ENCODE assay signal across 8 cellular contexts in the genomic region with DNA sequence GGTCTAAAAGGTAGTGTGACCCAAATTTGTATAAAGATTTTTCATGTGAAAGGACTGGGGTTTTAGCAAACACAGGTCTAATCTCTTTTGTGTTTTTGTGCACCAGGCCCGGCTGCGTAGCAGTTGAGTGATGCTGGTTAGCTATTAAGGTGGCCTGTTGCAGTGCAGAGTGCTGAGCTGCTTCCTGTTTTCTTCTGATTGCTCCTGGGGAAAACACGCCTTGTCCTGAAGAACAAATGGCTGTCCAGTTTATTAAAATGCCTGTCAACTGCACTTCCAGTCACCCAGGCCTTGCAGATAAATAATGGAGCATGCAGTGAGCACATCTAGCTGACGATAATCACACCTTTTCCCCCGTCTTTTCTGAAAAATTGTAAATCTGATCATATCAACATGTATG. TPM values are rescaled to one million over a fixed set of nuclear protein-coding genes. Genes with fewer than 3 reads are reported as not detected.
DNase-seq lines count a peak whose midpoint lies in the region; ATAC-seq and TF ChIP-seq lines count a peak whose summit lies in the region.

No MANE protein-coding gene starts in this region.

- H3K27me3 Mint-ChIP-seq in activated T-helper 1 cell treated with anti-CD3 and anti-CD28 coated beads, Interleukin-12 subunit alpha, Interleukin-12 subunit beta, Interleukin-2, Interleukin-4 antibody, amounts not matched to agents 30 ng/mL and 10 ng/mL and 1 ng/mL, durations not matched to agents 14 hours and 24 hours and 36 hours (ENCODE audit: insufficient read depth), result peaks cover 14% of the 10 kb centered on the region

- no peaks in the 10 kb centered on the region for H3K9me3 Mint-ChIP-seq in activated T-helper 1 cell treated with anti-CD3 and anti-CD28 coated beads, Interleukin-12 subunit alpha, Interleukin-12 subunit beta, Interleukin-2, Interleukin-4 antibody, amounts not matched to agents 30 ng/mL and 10 ng/mL and 1 ng/mL, durations not matched to agents 14 hours and 24 hours and 36 hours

- peak; percentile 33 to 61 for TF ChIP-seq POLR2A in suprapubic skin (IDR thresholded peaks at IDR 0.05)

- H4K20me1 ChIP-seq in DND-41 (ENCODE audit: insufficient read depth, low read length) (peaks cover 4% of the 10 kb centered on the region; the same call in 1 of the 2 replicates), neural cell (ENCODE audit: insufficient read depth) (no peaks in the 10 kb centered on the region)

- DNase-seq in DND-41 (peak; percentile 84), HuH-7.5 (ENCODE audit: low spot score) (peak; percentile 27), fibroblast of peridontal ligament (ENCODE audit: extremely low read depth) (peak; percentile 94), suprapubic skin (ENCODE audit: low spot score in 2 of 2) (peak; percentile 84 to 87)
- peak; percentile 70 for DNase-seq in activated T-helper 1 cell treated with anti-CD3 and anti-CD28 coated beads, Interleukin-12 subunit alpha, Interleukin-12 subunit beta, Interleukin-2, Interleukin-4 antibody, amounts not matched to agents 30 ng/mL and 10 ng/mL and 1 ng/mL, durations not matched to agents 14 hours and 24 hours and 36 hours (ENCODE audit: low spot score)

- H2AFZ ChIP-seq in DND-41 (ENCODE audit: low read depth, low read length) (peak overlapping the region; percentile 84), neural cell (ENCODE audit: low read depth, low read length) (peak overlapping the region; percentile 7)

- H3K4me3 Mint-ChIP-seq in activated T-helper 1 cell treated with anti-CD3 and anti-CD28 coated beads, Interleukin-12 subunit alpha, Interleukin-12 subunit beta, Interleukin-2, Interleukin-4 antibody, amounts not matched to agents 30 ng/mL and 10 ng/mL and 1 ng/mL, durations not matched to agents 14 hours and 24 hours and 36 hours, result peak overlapping the region; percentile 95

- H3K4me3 ChIP-seq in DND-41 (ENCODE audit: low read depth in 1 of 2, low read length in 2 of 2) (peak overlapping the region; percentile 62 to 73; a peak in 3 of 4 replicates), neural cell (ENCODE audit: low read length) (peak overlapping the region; percentile 89), suprapubic skin (peak overlapping the region; percentile 97)

- H3K27ac ChIP-seq in DND-41 (ENCODE audit: low read length), result peak overlapping the region; percentile 87
- peak overlapping the region; percentile 94 for H3K27ac ChIP-seq in neural cell (ENCODE audit: low read length)
- peak overlapping the region; percentile 98 for H3K27ac ChIP-seq in suprapubic skin

- H3K36me3 Mint-ChIP-seq in activated T-helper 1 cell treated with anti-CD3 and anti-CD28 coated beads, Interleukin-12 subunit alpha, Interleukin-12 subunit beta, Interleukin-2, Interleukin-4 antibody, amounts not matched to agents 30 ng/mL and 10 ng/mL and 1 ng/mL, durations not matched to agents 14 hours and 24 hours and 36 hours (ENCODE audit: low read depth), result peaks cover 22% of the 10 kb centered on the region

- H3K9ac ChIP-seq in DND-41 (ENCODE audit: low read depth, low read length) (peak overlapping the region; percentile 69), neural cell (ENCODE audit: low read length) (peak overlapping the region; percentile 90)

- H3K79me2 ChIP-seq in DND-41 (ENCODE audit: insufficient read depth, low read length) (peaks cover 33% of the 10 kb centered on the region), neural cell (replicated peaks; ENCODE audit: insufficient read depth, low read length) (peaks cover 18% of the 10 kb centered on the region)

- intact Hi-C loops in activated T-helper 1 cell treated with anti-CD3 and anti-CD28 coated beads, Interleukin-12 subunit alpha, Interleukin-12 subunit beta, Interleukin-2, Interleukin-4 antibody, amounts not matched to agents 30 ng/mL and 10 ng/mL and 1 ng/mL, durations not matched to agents 14 hours and 24 hours and 36 hours (cut with micrococcal nuclease), result loop anchor here (1.0 to 10.0 kb wide), 11 partner anchors 16 to 934 kb away; a partner anchor contains a TSS

- TF ChIP-seq EP300 in neural cell (conservative IDR thresholded peaks at IDR 0.05; ENCODE audit: poor library complexity, severe bottlenecking), result peak; percentile 39
- no peak for TF ChIP-seq EP300 in suprapubic skin (IDR thresholded peaks at IDR 0.05)

- no peaks in the 10 kb centered on the region for H3K9me3 ChIP-seq in DND-41 (ENCODE audit: insufficient read depth, low read length, severe bottlenecking)
- no peaks in the 10 kb centered on the region for H3K9me3 ChIP-seq in neural cell (ENCODE audit: low read length)
- H3K9me3 ChIP-seq in suprapubic skin, result no peaks in the 10 kb centered on the region

- peaks cover 4% of the 10 kb centered on the region; the same call in 1 of the 2 replicates for H3K36me3 ChIP-seq in DND-41 (ENCODE audit: insufficient read depth, low read length)
- no peaks in the 10 kb centered on the region for H3K36me3 ChIP-seq in neural cell (ENCODE audit: insufficient read depth, low read length)
- H3K36me3 ChIP-seq in suprapubic skin, result no peaks in the 10 kb centered on the region

- TF ChIP-seq RAD21 in neural cell (conservative IDR thresholded peaks at IDR 0.05), result no peak

- H3K4me2 ChIP-seq in DND-41 (ENCODE audit: insufficient read depth, low read length), result peak overlapping the region; percentile 77
- H3K4me2 ChIP-seq in neural cell (ENCODE audit: low read length), result peak overlapping the region; percentile 89

- TF ChIP-seq CTCF in DND-41 (IDR thresholded peaks at IDR 0.05; ENCODE audit: borderline replicate concordance, extremely low read depth, low read length, poor library complexity, severe bottlenecking) (no peak), neural cell (IDR thresholded peaks at IDR 0.05; ENCODE audit: poor library complexity, severe bottlenecking) (no peak), suprapubic skin (IDR thresholded peaks at IDR 0.05) (no peak)

- peaks cover 10% of the 10 kb centered on the region for H3F3A ChIP-seq in neural cell (ENCODE audit: insufficient read depth, low read length, poor library complexity, severe bottlenecking)

- H3K27me3 ChIP-seq in DND-41 (ENCODE audit: insufficient read depth, low read length, poor library complexity) (no peaks in the 10 kb centered on the region), neural cell (ENCODE audit: insufficient read depth, low read depth, low read length) (no peaks in the 10 kb centered on the region), suprapubic skin (no peaks in the 10 kb centered on the region)

- peaks cover 34% of the 10 kb centered on the region for H3K4me1 Mint-ChIP-seq in activated T-helper 1 cell treated with anti-CD3 and anti-CD28 coated beads, Interleukin-12 subunit alpha, Interleukin-12 subunit beta, Interleukin-2, Interleukin-4 antibody, amounts not matched to agents 30 ng/mL and 10 ng/mL and 1 ng/mL, durations not matched to agents 14 hours and 24 hours and 36 hours (ENCODE audit: low read depth)

- 0% methylated on average over 5 of the region's 5 CpGs for WGBS in suprapubic skin

- no peaks in the 10 kb centered on the region for H3K9me2 ChIP-seq in neural cell (ENCODE audit: insufficient read depth, low read length)

- H3K27ac Mint-ChIP-seq in activated T-helper 1 cell treated with anti-CD3 and anti-CD28 coated beads, Interleukin-12 subunit alpha, Interleukin-12 subunit beta, Interleukin-2, Interleukin-4 antibody, amounts not matched to agents 30 ng/mL and 10 ng/mL and 1 ng/mL, durations not matched to agents 14 hours and 24 hours and 36 hours, result peak overlapping the region; percentile 96

- ATAC-seq in DND-41 (ENCODE audit: insufficient read depth, low read depth) (peak; percentile 82), GM21576 (IDR thresholded peaks at IDR 0.05; ENCODE audit: unreplicated experiment) (peak; percentile 68)

- H3K4me1 ChIP-seq in DND-41 (ENCODE audit: insufficient read depth, low read length), result peaks cover 28% of the 10 kb centered on the region
- H3K4me1 ChIP-seq in suprapubic skin, result peaks cover 36% of the 10 kb centered on the region

TF ChIP-seq in PFSK-1, 5 proteins besides CTCF, POLR2A, EP300 and RAD21 (continues in another document):
- TF ChIP-seq TAF1 (IDR thresholded peaks at IDR 0.05; ENCODE audit: borderline replicate concordance, insufficient read depth, low read length) (peak; percentile 58; the same call in 1 of the 2 replicates), POLR2AphosphoS5 (IDR thresholded peaks at IDR 0.05; ENCODE audit: low read depth, low read length) (peak; percentile 69; the same call in 1 of the 2 replicates)

TF ChIP-seq in neural cell, 6 proteins besides CTCF, POLR2A, EP300 and RAD21 (continues in another document):
- TF ChIP-seq SMC3 (conservative IDR thresholded peaks at IDR 0.05; ENCODE audit: poor library complexity) (peak; percentile 15), POLR2AphosphoS5 (IDR thresholded peaks at IDR 0.05) (peak; percentile 88)

RNA-seq across cellular contexts. Expression of a gene that starts 1.8 kb away (rescaled TPM):
- 15.0 TPM for polyA plus RNA-seq in PFSK-1 (2012; ENCODE audit: insufficient read length, low read depth)
- total RNA-seq in activated T-helper 1 cell treated with anti-CD3 and anti-CD28 coated beads, Interleukin-12 subunit alpha, Interleukin-12 subunit beta, Interleukin-2, Interleukin-4 antibody, amounts not matched to agents 30 ng/mL and 10 ng/mL and 1 ng/mL, durations not matched to agents 14 hours and 24 hours and 36 hours, result 53.1 and 58.2 TPM in 2 replicates
- 44.6 and 54.6 TPM in 2 replicates for polyA plus RNA-seq in neural cell
- polyA minus RNA-seq in neural cell, result 41.7 and 43.3 TPM in 2 replicates
- total RNA-seq in suprapubic skin, result 10 to 100 TPM; 31.7 to 37.4 (median 35.5) TPM

RNA-seq across cellular contexts. Expression of a gene that starts 19.3 kb away (rescaled TPM):
- polyA plus RNA-seq in PFSK-1 (2012; ENCODE audit: insufficient read length, low read depth), result not detected
- total RNA-seq in activated T-helper 1 cell treated with anti-CD3 and anti-CD28 coated beads, Interleukin-12 subunit alpha, Interleukin-12 subunit beta, Interleukin-2, Interleukin-4 antibody, amounts not matched to agents 30 ng/mL and 10 ng/mL and 1 ng/mL, durations not matched to agents 14 hours and 24 hours and 36 hours, result not detected in 2 replicates
- not detected in 2 replicates for polyA plus RNA-seq in neural cell
- not detected in 2 replicates for polyA minus RNA-seq in neural cell
- total RNA-seq in suprapubic skin, result not detected

RNA-seq across cellular contexts. Expression of a gene that starts 21.1 kb away (rescaled TPM):
- polyA plus RNA-seq in PFSK-1 (2012; ENCODE audit: insufficient read length, low read depth), result 10.3 TPM
- total RNA-seq in activated T-helper 1 cell treated with anti-CD3 and anti-CD28 coated beads, Interleukin-12 subunit alpha, Interleukin-12 subunit beta, Interleukin-2, Interleukin-4 antibody, amounts not matched to agents 30 ng/mL and 10 ng/mL and 1 ng/mL, durations not matched to agents 14 hours and 24 hours and 36 hours, result 33.8 and 34.3 TPM in 2 replicates
- 3.1 and 4.9 TPM in 2 replicates for polyA plus RNA-seq in neural cell
- 10.7 and 14.6 TPM in 2 replicates for polyA minus RNA-seq in neural cell
- total RNA-seq in suprapubic skin, result 10 to 100 TPM; 30.7 to 65.9 (median 49.4) TPM

RNA-seq across cellular contexts. Expression of a gene that starts 43.5 kb away (rescaled TPM):
- not detected for polyA plus RNA-seq in PFSK-1 (2012; ENCODE audit: insufficient read length, low read depth)
- not detected in 2 replicates for total RNA-seq in activated T-helper 1 cell treated with anti-CD3 and anti-CD28 coated beads, Interleukin-12 subunit alpha, Interleukin-12 subunit beta, Interleukin-2, Interleukin-4 antibody, amounts not matched to agents 30 ng/mL and 10 ng/mL and 1 ng/mL, durations not matched to agents 14 hours and 24 hours and 36 hours
- polyA plus RNA-seq in neural cell, result not detected in 2 replicates
- polyA minus RNA-seq in neural cell, result not detected in 2 replicates
- not detected for total RNA-seq in suprapubic skin

Comparison
In these comparisons a context has a peak if more than half of its experiments do, and no peak if none do; other contexts are left out.
1. Peak in every context shown above with its lines: DNase-seq, ATAC-seq, H3K4me3 ChIP-seq and H3K27ac ChIP-seq.
2. DNase-seq: peak in every context shown above with its lines; median percentile 94 in fibroblast of peridontal ligament; 86 in suprapubic skin; 84 in DND-41; 70 in activated T-helper 1 cell treated with anti-CD3 and anti-CD28 coated beads, Interleukin-12 subunit alpha, Interleukin-12 subunit beta, Interleukin-2, Interleukin-4 antibody, amounts not matched to agents 30 ng/mL and 10 ng/mL and 1 ng/mL, durations not matched to agents 14 hours and 24 hours and 36 hours; 27 in HuH-7.5.